1 cellular context compared by ENCODE assay signal in the genomic region with DNA sequence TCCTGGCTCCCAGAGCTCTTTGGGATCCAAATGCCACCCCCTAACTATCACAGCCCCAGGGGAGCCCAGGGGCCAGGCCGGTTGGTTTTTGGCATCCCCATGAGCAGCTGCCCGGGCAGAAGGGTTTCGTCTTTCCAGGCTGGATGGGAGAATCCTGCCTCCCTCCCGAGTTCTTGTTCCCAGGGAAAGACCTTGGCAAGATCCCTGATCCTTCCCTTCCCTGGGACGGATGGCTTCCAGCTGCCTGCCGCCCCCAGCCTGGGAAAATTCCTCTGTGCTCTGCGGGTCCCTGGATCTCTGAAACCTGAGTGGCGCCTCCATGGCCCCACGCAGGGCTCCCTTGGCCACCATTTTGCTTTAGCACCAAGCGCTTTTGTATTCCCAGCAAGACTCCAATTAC.
TF ChIP-seq lines count a peak whose summit lies in the region.

No MANE protein-coding gene starts in this region.

TF ChIP-seq in H1, 55 proteins besides CTCF, POLR2A, EP300 and RAD21 (continued from another document):
- 0 out of 2 replicates have a peak, but pooled peaks have one; percentile 34 for TF ChIP-seq YY1 (IDR thresholded peaks at IDR 0.05; ENCODE audit: low read depth, low read length)
- no peak for TF ChIP-seq SUZ12 (IDR thresholded peaks at IDR 0.05; ENCODE audit: low read length)
- no peak for TF ChIP-seq SRF (IDR thresholded peaks at IDR 0.05; ENCODE audit: low read depth, low read length)
- no peak for TF ChIP-seq RFX5 (IDR thresholded peaks at IDR 0.05; ENCODE audit: borderline replicate concordance, low read depth, low read length)
